ENCODE assay signal across 11 cellular contexts in genomic region chr15:84826369-84826823, GRCh38. TPM values are rescaled to one million over a fixed set of nuclear protein-coding genes. Genes with fewer than 3 reads are reported as not detected.
DNase-seq lines count a peak whose midpoint lies in the region; ATAC-seq and TF ChIP-seq lines count a peak whose summit lies in the region.
"Had no signal": no experiment of that assay in that cellular context is flagged by ENCODE, and none has a peak within 500 bp of the region (broad histone marks: within the 10 kb centered on the region; RNA-seq: fewer than 3 reads in every experiment).

No MANE protein-coding gene starts in this region.

- intact Hi-C loops in esophagus squamous epithelium (cut with DNase I), result no loop called here
- intact Hi-C loops in head of caudate nucleus (cut with DNase I), result no loop called here

- no peak overlapping the region for H3K27ac Mint-ChIP-seq in stimulated activated naive CD8-positive, alpha-beta T cell treated with anti-CD3 and anti-CD28 coated beads, Interleukin-15, amount 100 ng/mL, for 72 hours
- H3K27ac Mint-ChIP-seq: CD4-positive, CD25-positive, alpha-beta regulatory T cell had no signal

- no peak for TF ChIP-seq POLR2A in esophagus squamous epithelium (IDR thresholded peaks at IDR 0.05)

- H3K9me3 Mint-ChIP-seq in stimulated activated naive CD8-positive, alpha-beta T cell treated with anti-CD3 and anti-CD28 coated beads, Interleukin-15, amount 100 ng/mL, for 72 hours, result no peaks in the 10 kb centered on the region
- H3K9me3 Mint-ChIP-seq: CD4-positive, CD25-positive, alpha-beta regulatory T cell had no signal

- peak; percentile 43 for ATAC-seq in stimulated activated naive CD8-positive, alpha-beta T cell treated with anti-CD3 and anti-CD28 coated beads, Interleukin-15, amount 100 ng/mL, for 72 hours
- no peak for ATAC-seq in GM21528 (IDR thresholded peaks at IDR 0.05; ENCODE audit: low FRiP score, unreplicated experiment)

- 61 to 79% methylated on average over 4 to 6 of the region's 6 CpGs for WGBS in esophagus squamous epithelium, 2 donors

- peak overlapping the region in 2 of 4 donors; percentile 34 to 57 for H3K27ac ChIP-seq in esophagus squamous epithelium

- peaks cover 0 to 58% (median 10%) of the 10 kb centered on the region in 3 donors for H3K4me1 ChIP-seq in esophagus squamous epithelium

- H3K27me3 ChIP-seq in esophagus squamous epithelium, result no peaks in the 10 kb centered on the region

- no peaks in the 10 kb centered on the region for H3K27me3 Mint-ChIP-seq in stimulated activated naive CD8-positive, alpha-beta T cell treated with anti-CD3 and anti-CD28 coated beads, Interleukin-15, amount 100 ng/mL, for 72 hours

- TF ChIP-seq CTCF in esophagus squamous epithelium (IDR thresholded peaks at IDR 0.05), result peak in 4 of 6 experiments; percentile 30 to 60 (median 46)

- H3K4me1 Mint-ChIP-seq in stimulated activated naive CD8-positive, alpha-beta T cell treated with anti-CD3 and anti-CD28 coated beads, Interleukin-15, amount 100 ng/mL, for 72 hours, result no peaks in the 10 kb centered on the region
- H3K4me1 Mint-ChIP-seq: CD4-positive, CD25-positive, alpha-beta regulatory T cell had no signal

- no peaks in the 10 kb centered on the region for H3K36me3 ChIP-seq in esophagus squamous epithelium

- DNase-seq in SIG-M5 treated with dmso at 0.1 percent for 504 hours (lab: John Stamatoyannopoulos, UW; ENCODE audit: unreplicated experiment) (peak; percentile 29), SIG-M5 (lab: John Stamatoyannopoulos, UW) (no peak), NCI-H226 (peak; percentile 21), esophagus squamous epithelium (lab: John Stamatoyannopoulos, UW) (no peak), head of caudate nucleus (no peak), NCI-H2029 treated with DMSO at 0.1 percent for 48 hours (lab: John Stamatoyannopoulos, UW) (no peak)
- no peak for DNase-seq in stimulated activated naive CD8-positive, alpha-beta T cell treated with anti-CD3 and anti-CD28 coated beads, Interleukin-15, amount 100 ng/mL, for 72 hours
- DNase-seq: activated effector memory CD4-positive, alpha-beta T cell treated with Interleukin-2 at 50 U/mL for 16 hours had no signal

- H3K4me3 Mint-ChIP-seq in stimulated activated naive CD8-positive, alpha-beta T cell treated with anti-CD3 and anti-CD28 coated beads, Interleukin-15, amount 100 ng/mL, for 72 hours, result no peak overlapping the region
- H3K4me3 Mint-ChIP-seq: CD4-positive, CD25-positive, alpha-beta regulatory T cell had no signal

- no peak overlapping the region for H3K4me3 ChIP-seq in esophagus squamous epithelium

- no peaks in the 10 kb centered on the region for H3K9me3 ChIP-seq in esophagus squamous epithelium

RNA-seq across cellular contexts. Expression of gene ALPK3, which starts 9.2 kb away (rescaled TPM):
- 1 to 10 TPM; 1.8 to 4.2 (median 2.7) TPM for total RNA-seq in esophagus squamous epithelium

RNA-seq across cellular contexts. Expression of gene SLC28A1, which starts 58.1 kb away (rescaled TPM):
- total RNA-seq in esophagus squamous epithelium, result not detected
- total RNA-seq: CD4-positive, CD25-positive, alpha-beta regulatory T cell; temporal lobe had no signal

Comparison
In these comparisons a context has a peak if more than half of its experiments do, and no peak if none do; other contexts are left out.
1. DNase-seq: peak in SIG-M5 treated with dmso at 0.1 percent for 504 hours (single experiment) and NCI-H226 (single experiment); none in SIG-M5 (single experiment), esophagus squamous epithelium (single experiment), stimulated activated naive CD8-positive, alpha-beta T cell treated with anti-CD3 and anti-CD28 coated beads, Interleukin-15, amount 100 ng/mL, for 72 hours (0 of 2), head of caudate nucleus (0 of 42) and NCI-H2029 treated with DMSO at 0.1 percent for 48 hours (single experiment).